ENCODE assay signal across 19 cellular contexts in genomic region chr10:114990991-114991390, GRCh38.
"Had no signal": no experiment of that assay in that cellular context is flagged by ENCODE, and none has a peak within 500 bp of the region (broad histone marks: within the 10 kb centered on the region; RNA-seq: fewer than 3 reads in every experiment).

No MANE protein-coding gene starts in this region.

- H3K9me3 Mint-ChIP-seq: natural killer cell treated with Interleukin-12 subunit alpha and Interleukin-12 subunit beta and Interleukin-15 and Interleukin-18, amount 100 ng/mL, for 72 hours had no signal

- H3K4me1 ChIP-seq: esophagus squamous epithelium, left ventricle myocardium inferior, lower lobe of right lung, right atrium auricular region had no signal

- H3K27ac Mint-ChIP-seq: memory B cell; mesothelial cell of epicardium; natural killer cell treated with Interleukin-12 subunit alpha and Interleukin-12 subunit beta and Interleukin-15 and Interleukin-18, amount 100 ng/mL, for 72 hours; neural progenitor cell had no signal

- H3K36me3 ChIP-seq: lower lobe of right lung, neural progenitor cell, ovary, right atrium auricular region had no signal

- H3K4me2 ChIP-seq: hepatocyte, neural progenitor cell had no signal

- DNase-seq: dermis blood vessel endothelial cell; esophagus squamous epithelium; foreskin fibroblast; kidney; left cardiac atrium; left ventricle myocardium inferior; lower lobe of right lung; nucleus accumbens; ovary; small intestine; stimulated activated CD4-positive, alpha-beta T cell treated with anti-CD3 and anti-CD28 coated beads, Interleukin-12 subunit alpha, Interleukin-12 subunit beta, amount 100 ng/mL, for 4 hours; stimulated activated naive CD4-positive, alpha-beta T cell treated with Interleukin-2 at 50 U/mL for 16 hours; trophoblast cell had no signal

- ATAC-seq: left cardiac atrium; lower lobe of right lung; natural killer cell treated with Interleukin-12 subunit alpha and Interleukin-12 subunit beta and Interleukin-15 and Interleukin-18, amount 100 ng/mL, for 72 hours had no signal

- H3K27me3 Mint-ChIP-seq: memory B cell; natural killer cell treated with Interleukin-12 subunit alpha and Interleukin-12 subunit beta and Interleukin-15 and Interleukin-18, amount 100 ng/mL, for 72 hours had no signal

- H2AFZ ChIP-seq: hepatocyte, neural progenitor cell had no signal

- H3K9ac ChIP-seq: neural progenitor cell had no signal

- H3K27me3 ChIP-seq: esophagus squamous epithelium, hepatocyte, neural progenitor cell, ovary, right atrium auricular region had no signal

- H3K79me2 ChIP-seq: hepatocyte had no signal

- H3K27ac ChIP-seq: esophagus squamous epithelium, hepatocyte, left ventricle myocardium inferior, lower lobe of right lung, neural progenitor cell, ovary, right atrium auricular region had no signal

- H3K4me3 Mint-ChIP-seq: memory B cell; mesothelial cell of epicardium; natural killer cell treated with Interleukin-12 subunit alpha and Interleukin-12 subunit beta and Interleukin-15 and Interleukin-18, amount 100 ng/mL, for 72 hours; neural progenitor cell had no signal

- H3K4me3 ChIP-seq: esophagus squamous epithelium, hepatocyte, left ventricle myocardium inferior, lower lobe of right lung, neural progenitor cell, ovary, right atrium auricular region had no signal

- H3K9me3 ChIP-seq: esophagus squamous epithelium, ovary, right atrium auricular region had no signal

- H3K4me1 Mint-ChIP-seq: memory B cell, neural progenitor cell had no signal
